1 cellular context compared by ENCODE assay signal in the genomic region with DNA sequence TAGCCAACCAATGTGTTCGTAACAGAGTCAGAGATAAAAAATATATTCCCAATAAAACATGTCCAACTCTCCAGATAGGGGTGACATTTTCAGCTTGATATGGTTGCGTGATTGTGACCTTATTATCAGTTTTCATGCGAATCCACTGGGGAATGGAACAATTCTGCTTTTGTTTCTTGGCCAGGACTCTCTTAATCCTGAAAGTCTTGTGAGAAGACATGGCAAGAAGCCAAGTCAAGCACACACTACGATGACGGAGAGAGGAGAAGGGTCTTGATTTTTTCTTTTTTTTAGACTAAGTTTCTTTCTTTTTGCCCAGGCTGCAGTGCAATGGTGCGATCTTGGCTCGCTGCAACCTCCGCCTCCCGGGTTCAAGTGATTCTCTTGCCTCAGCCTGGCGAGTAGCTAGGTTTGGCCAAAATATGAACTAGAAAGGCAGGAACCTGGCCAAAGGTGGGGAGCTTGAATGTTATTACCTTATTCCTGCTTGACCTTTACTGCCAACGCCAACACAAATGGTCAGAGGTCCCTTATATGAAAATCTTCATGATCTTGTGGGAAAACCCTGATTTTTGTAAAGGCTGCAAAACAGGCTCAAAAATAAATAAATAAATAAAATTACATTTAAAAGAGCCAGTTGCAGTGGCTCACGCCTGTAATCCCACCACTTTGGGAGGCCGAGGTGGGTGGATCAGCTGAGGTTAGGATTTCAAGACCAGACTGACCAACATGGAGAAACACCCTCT.
TF ChIP-seq lines count a peak whose summit lies in the region.

No MANE protein-coding gene starts in this region.

TF ChIP-seq in K562, 482 proteins besides CTCF, POLR2A, EP300 and RAD21:
- TF ChIP-seq NFIC (IDR thresholded peaks at IDR 0.05) (peak; percentile 75), GTF2A2 (tag; IDR thresholded peaks at IDR 0.05) (no peak), RBM17 (IDR thresholded peaks at IDR 0.05; ENCODE audit: borderline replicate concordance, low read depth, low read length) (no peak), RBM25 (IDR thresholded peaks at IDR 0.05; ENCODE audit: low read depth, low read length, severe bottlenecking) (peak; percentile 24), MTA3 (IDR thresholded peaks at IDR 0.05; ENCODE audit: borderline replicate concordance) (no peak), POU5F1 (IDR thresholded peaks at IDR 0.05; ENCODE audit: borderline replicate concordance, low read depth, low read length, partially characterized antibody) (no peak), NELFE (IDR thresholded peaks at IDR 0.05; ENCODE audit: insufficient read depth, insufficient read length) (no peak), ZNF140 (CRISPR knock-in tag; IDR thresholded peaks at IDR 0.05) (no peak), HDAC1 (IDR thresholded peaks at IDR 0.05) (no peak), CCAR2 (IDR thresholded peaks at IDR 0.05; ENCODE audit: low read depth, low read length) (no peak), NFE2 (IDR thresholded peaks at IDR 0.05; ENCODE audit: low read depth) (no peak), ZNF75A (CRISPR knock-in tag; IDR thresholded peaks at IDR 0.05) (peak; percentile 97)
- TF ChIP-seq, protein P1, sequence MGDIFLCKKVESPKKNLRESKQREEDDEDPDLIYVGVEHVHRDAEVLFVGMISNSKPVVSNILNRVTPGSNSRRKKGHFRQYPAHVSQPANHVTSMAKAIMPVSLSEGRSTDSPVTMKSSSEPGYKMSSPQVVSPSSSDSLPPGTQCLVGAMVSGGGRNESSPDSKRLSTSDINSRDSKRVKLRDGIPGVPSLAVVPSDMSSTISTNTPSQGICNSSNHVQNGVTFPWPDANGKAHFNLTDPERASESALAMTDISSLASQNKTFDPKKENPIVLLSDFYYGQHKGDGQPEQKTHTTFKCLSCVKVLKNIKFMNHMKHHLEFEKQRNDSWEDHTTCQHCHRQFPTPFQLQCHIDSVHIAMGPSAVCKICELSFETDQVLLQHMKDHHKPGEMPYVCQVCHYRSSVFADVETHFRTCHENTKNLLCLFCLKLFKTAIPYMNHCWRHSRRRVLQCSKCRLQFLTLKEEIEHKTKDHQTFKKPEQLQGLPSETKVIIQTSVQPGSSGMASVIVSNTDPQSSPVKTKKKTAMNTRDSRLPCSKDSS (IDR thresholded peaks at IDR 0.05; ENCODE audit: low read depth, partially characterized antibody) = peak; percentile 31
- TF ChIP-seq, protein P2, sequence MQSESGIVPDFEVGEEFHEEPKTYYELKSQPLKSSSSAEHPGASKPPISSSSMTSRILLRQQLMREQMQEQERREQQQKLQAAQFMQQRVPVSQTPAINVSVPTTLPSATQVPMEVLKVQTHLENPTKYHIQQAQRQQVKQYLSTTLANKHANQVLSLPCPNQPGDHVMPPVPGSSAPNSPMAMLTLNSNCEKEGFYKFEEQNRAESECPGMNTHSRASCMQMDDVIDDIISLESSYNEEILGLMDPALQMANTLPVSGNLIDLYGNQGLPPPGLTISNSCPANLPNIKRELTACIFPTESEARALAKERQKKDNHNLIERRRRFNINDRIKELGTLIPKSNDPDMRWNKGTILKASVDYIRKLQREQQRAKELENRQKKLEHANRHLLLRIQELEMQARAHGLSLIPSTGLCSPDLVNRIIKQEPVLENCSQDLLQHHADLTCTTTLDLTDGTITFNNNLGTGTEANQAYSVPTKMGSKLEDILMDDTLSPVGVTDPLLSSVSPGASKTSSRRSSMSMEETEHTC (IDR thresholded peaks at IDR 0.05) = no peak
- TF ChIP-seq, protein P3, sequence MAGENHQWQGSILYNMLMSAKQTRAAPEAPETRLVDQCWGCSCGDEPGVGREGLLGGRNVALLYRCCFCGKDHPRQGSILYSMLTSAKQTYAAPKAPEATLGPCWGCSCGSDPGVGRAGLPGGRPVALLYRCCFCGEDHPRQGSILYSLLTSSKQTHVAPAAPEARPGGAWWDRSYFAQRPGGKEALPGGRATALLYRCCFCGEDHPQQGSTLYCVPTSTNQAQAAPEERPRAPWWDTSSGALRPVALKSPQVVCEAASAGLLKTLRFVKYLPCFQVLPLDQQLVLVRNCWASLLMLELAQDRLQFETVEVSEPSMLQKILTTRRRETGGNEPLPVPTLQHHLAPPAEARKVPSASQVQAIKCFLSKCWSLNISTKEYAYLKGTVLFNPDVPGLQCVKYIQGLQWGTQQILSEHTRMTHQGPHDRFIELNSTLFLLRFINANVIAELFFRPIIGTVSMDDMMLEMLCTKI (IDR thresholded peaks at IDR 0.05; ENCODE audit: partially characterized antibody) = no peak
